Comparison of ENCODE assay signal across 6 cellular contexts in genomic region chrX:35150642-35151239, GRCh38.
"Had no signal": no experiment of that assay in that cellular context is flagged by ENCODE, and none has a peak within 500 bp of the region (broad histone marks: within the 10 kb centered on the region; RNA-seq: fewer than 3 reads in every experiment).

No MANE protein-coding gene starts in this region.

- H3K4me3 Mint-ChIP-seq: GM23338, H9 had no signal

- FAIRE-seq: H1, H54 had no signal

- H3K4me3 ChIP-seq: GM23338 had no signal

- H3K9me3 Mint-ChIP-seq: GM23338 had no signal

- ATAC-seq: GM23338 had no signal

- H2AFZ ChIP-seq: GM23338 had no signal

- DNase-seq: H9, HCEC 1CT, IMR-90 had no signal

- H3K4me2 ChIP-seq: GM23338 had no signal

- H3K27ac Mint-ChIP-seq: GM23338, H9 had no signal
